9 cellular contexts compared by ENCODE assay signal in genomic region chr12:44960423-44960822, GRCh38.
"Had no signal": no experiment of that assay in that cellular context is flagged by ENCODE, and none has a peak within 500 bp of the region (broad histone marks: within the 10 kb centered on the region; RNA-seq: fewer than 3 reads in every experiment).

No MANE protein-coding gene starts in this region.

- H3K4me1 Mint-ChIP-seq: IgD-negative memory B cell had no signal

- H3K27ac ChIP-seq: HL-60, KMS-11 had no signal

- DNase-seq: GOT3, HCEC 1CT, Karpas-422, KBM-7 had no signal

- FAIRE-seq: H54, HepG2 had no signal

- H3K27ac Mint-ChIP-seq: IgD-negative memory B cell had no signal

- H3K4me3 Mint-ChIP-seq: IgD-negative memory B cell had no signal

- H3K4me2 ChIP-seq: KMS-11 had no signal

- H3K9ac ChIP-seq: KMS-11 had no signal
